ENCODE assay signal across 12 cellular contexts in the genomic region with DNA sequence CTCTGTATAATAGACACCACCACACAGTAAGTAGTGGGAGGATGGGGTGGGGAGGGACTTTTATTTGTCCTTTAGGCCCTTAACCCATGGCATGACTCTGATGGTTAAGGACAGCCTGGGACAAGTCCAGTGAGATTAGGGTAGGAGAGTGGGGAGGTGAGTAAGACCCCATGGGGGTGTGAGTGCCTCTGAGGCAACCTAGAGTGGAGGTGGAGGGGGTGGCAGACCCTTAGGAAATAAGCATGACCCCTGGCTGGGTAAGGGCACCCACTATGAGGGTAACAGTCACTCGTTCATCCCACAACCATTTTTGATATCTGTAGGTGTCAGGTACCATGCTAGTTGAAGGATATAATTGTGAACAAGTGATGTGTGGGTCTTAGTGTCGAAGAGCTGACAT. TPM values are rescaled to one million over a fixed set of nuclear protein-coding genes. Genes with fewer than 3 reads are reported as not detected.
"Had no signal": no experiment of that assay in that cellular context is flagged by ENCODE, and none has a peak within 500 bp of the region (broad histone marks: within the 10 kb centered on the region; RNA-seq: fewer than 3 reads in every experiment).

No MANE protein-coding gene starts in this region.

- H3K27ac ChIP-seq: cardiac muscle cell, colonic mucosa, epithelial cell of prostate, SJCRH30 had no signal

- ATAC-seq: gastroesophageal sphincter had no signal

- H3K9me3 ChIP-seq: colonic mucosa, gastroesophageal sphincter, SJCRH30 had no signal

- H3K27me3 Mint-ChIP-seq: stimulated activated memory B cell treated with anti-CD40 and anti-IgM and Interleukin-4, amounts not matched to agents 10 μg/mL and 1 μg/mL and 100 μg/mL, for 72 hours had no signal

- H3K27ac Mint-ChIP-seq: mesothelial cell of epicardium; stimulated activated memory B cell treated with anti-CD40 and anti-IgM and Interleukin-4, amounts not matched to agents 10 μg/mL and 1 μg/mL and 100 μg/mL, for 72 hours had no signal

- H3K4me3 ChIP-seq: cardiac muscle cell, colonic mucosa, gastroesophageal sphincter, SJCRH30 had no signal

- H3K4me1 ChIP-seq: colonic mucosa had no signal

- H3K36me3 ChIP-seq: cardiac muscle cell, colonic mucosa, gastroesophageal sphincter, SJCRH30 had no signal

- H3K27me3 ChIP-seq: cardiac muscle cell, colonic mucosa, gastroesophageal sphincter, SJCRH30 had no signal

- FAIRE-seq: astrocyte, kidney, urothelium cell line had no signal

- H3K4me3 Mint-ChIP-seq: mesothelial cell of epicardium; stimulated activated memory B cell treated with anti-CD40 and anti-IgM and Interleukin-4, amounts not matched to agents 10 μg/mL and 1 μg/mL and 100 μg/mL, for 72 hours had no signal

- H3K9me3 Mint-ChIP-seq: stimulated activated memory B cell treated with anti-CD40 and anti-IgM and Interleukin-4, amounts not matched to agents 10 μg/mL and 1 μg/mL and 100 μg/mL, for 72 hours had no signal

- DNase-seq: colonic mucosa, kidney had no signal

- H3K36me3 Mint-ChIP-seq: mesothelial cell of epicardium; stimulated activated memory B cell treated with anti-CD40 and anti-IgM and Interleukin-4, amounts not matched to agents 10 μg/mL and 1 μg/mL and 100 μg/mL, for 72 hours had no signal

RNA-seq across cellular contexts. Expression of gene PSTPIP1, which starts 21.0 kb away (rescaled TPM):
- total RNA-seq: astrocyte, mesothelial cell of epicardium, myocyte, temporal lobe had no signal
